Comparison of ENCODE assay signal across 10 cellular contexts in genomic region chr2:21317131-21317530, GRCh38.
A peak's percentile ranks its signal among the peaks of the same experiment; 100 is the strongest.
DNase-seq lines count a peak whose midpoint lies in the region; ATAC-seq, FAIRE-seq and TF ChIP-seq lines count a peak whose summit lies in the region.
"Had no signal": no experiment of that assay in that cellular context is flagged by ENCODE, and none has a peak within 500 bp of the region (broad histone marks: within the 10 kb centered on the region; RNA-seq: fewer than 3 reads in every experiment).

No MANE protein-coding gene starts in this region.

- H3K4me3 ChIP-seq in esophagus squamous epithelium, result no peak overlapping the region

- ATAC-seq in HG03442 (IDR thresholded peaks at IDR 0.05; ENCODE audit: unreplicated experiment), result peak; percentile 80
- no peak for ATAC-seq in stimulated activated memory B cell treated with anti-CD40 and anti-IgM and Interleukin-4, amounts not matched to agents 10 μg/mL and 1 μg/mL and 100 μg/mL, for 72 hours
- ATAC-seq: activated naive CD4-positive, alpha-beta T cell treated with anti-CD3 and anti-CD28 coated beads, Interleukin-2, amount 50 U/mL, for 72 hours had no signal

- peak; percentile 18 for FAIRE-seq in GM19239 (lab: Jason Lieb, UNC)

- H3K9me3 Mint-ChIP-seq in neural crest cell, result no peaks in the 10 kb centered on the region
- H3K9me3 Mint-ChIP-seq in stimulated activated memory B cell treated with anti-CD40 and anti-IgM and Interleukin-4, amounts not matched to agents 10 μg/mL and 1 μg/mL and 100 μg/mL, for 72 hours, result no peaks in the 10 kb centered on the region

- no peak overlapping the region for H3K4me3 Mint-ChIP-seq in neural crest cell
- H3K4me3 Mint-ChIP-seq in stimulated activated memory B cell treated with anti-CD40 and anti-IgM and Interleukin-4, amounts not matched to agents 10 μg/mL and 1 μg/mL and 100 μg/mL, for 72 hours, result no peak overlapping the region
- H3K4me3 Mint-ChIP-seq: CD4-positive, CD25-positive, alpha-beta regulatory T cell had no signal

- peaks cover 3% of the 10 kb centered on the region for H3K27me3 Mint-ChIP-seq in neural crest cell (ENCODE audit: low read depth)
- H3K27me3 Mint-ChIP-seq in stimulated activated memory B cell treated with anti-CD40 and anti-IgM and Interleukin-4, amounts not matched to agents 10 μg/mL and 1 μg/mL and 100 μg/mL, for 72 hours, result no peaks in the 10 kb centered on the region
- H3K27me3 Mint-ChIP-seq: CD4-positive, CD25-positive, alpha-beta regulatory T cell had no signal

- WGBS in esophagus squamous epithelium, 2 donors, result 17 to 29% methylated on average over 10 of the region's 10 CpGs

- H3K4me1 ChIP-seq in esophagus squamous epithelium, result no peaks in the 10 kb centered on the region

- no peaks in the 10 kb centered on the region for H3K9me3 ChIP-seq in esophagus squamous epithelium

- peaks cover 8% of the 10 kb centered on the region for H3K4me1 Mint-ChIP-seq in neural crest cell
- H3K4me1 Mint-ChIP-seq in stimulated activated memory B cell treated with anti-CD40 and anti-IgM and Interleukin-4, amounts not matched to agents 10 μg/mL and 1 μg/mL and 100 μg/mL, for 72 hours, result peaks cover 6% of the 10 kb centered on the region
- H3K4me1 Mint-ChIP-seq: CD4-positive, CD25-positive, alpha-beta regulatory T cell had no signal

- no peaks in the 10 kb centered on the region for H3K27me3 ChIP-seq in esophagus squamous epithelium

- no peak for TF ChIP-seq POLR2A in esophagus squamous epithelium (IDR thresholded peaks at IDR 0.05)

- no peak overlapping the region for H3K27ac ChIP-seq in esophagus squamous epithelium

- H3K36me3 ChIP-seq in esophagus squamous epithelium, result no peaks in the 10 kb centered on the region

- intact Hi-C loops in esophagus squamous epithelium (cut with DNase I), result loop anchor here (10.0 kb wide), 1 partner anchor 272 kb away; the partner anchor contains the start of gene APOB

- H3K36me3 Mint-ChIP-seq in neural crest cell (ENCODE audit: low read depth), result no peaks in the 10 kb centered on the region
- H3K36me3 Mint-ChIP-seq in stimulated activated memory B cell treated with anti-CD40 and anti-IgM and Interleukin-4, amounts not matched to agents 10 μg/mL and 1 μg/mL and 100 μg/mL, for 72 hours, result no peaks in the 10 kb centered on the region
- H3K36me3 Mint-ChIP-seq: activated naive CD4-positive, alpha-beta T cell treated with anti-CD3 and anti-CD28 coated beads, Interleukin-2, amount 50 U/mL, for 72 hours; CD4-positive, CD25-positive, alpha-beta regulatory T cell had no signal

- DNase-seq in NCI-H2081 (lab: John Stamatoyannopoulos, UW) (peak; percentile 17 to 59), NCI-H2081 treated with DMSO at 0.1 percent for 48 hours (lab: John Stamatoyannopoulos, UW) (no peak), GM19239 (ENCODE audit: insufficient read length, low spot score) (peak; percentile 22), SHP77 treated with DMSO at 0.1 percent for 48 hours (lab: John Stamatoyannopoulos, UW) (peak; percentile 35), esophagus squamous epithelium (lab: John Stamatoyannopoulos, UW) (no peak), neural crest cell (ENCODE audit: low read depth, low spot score) (peak; percentile 57)

- H3K27ac Mint-ChIP-seq in neural crest cell (ENCODE audit: unreplicated experiment), result no peak overlapping the region
- H3K27ac Mint-ChIP-seq in stimulated activated memory B cell treated with anti-CD40 and anti-IgM and Interleukin-4, amounts not matched to agents 10 μg/mL and 1 μg/mL and 100 μg/mL, for 72 hours, result no peak overlapping the region
- H3K27ac Mint-ChIP-seq: activated naive CD4-positive, alpha-beta T cell treated with anti-CD3 and anti-CD28 coated beads, Interleukin-2, amount 50 U/mL, for 72 hours; CD4-positive, CD25-positive, alpha-beta regulatory T cell had no signal

- peak; percentile 36 to 62 (median 44) for TF ChIP-seq CTCF in esophagus squamous epithelium (IDR thresholded peaks at IDR 0.05)
- peak; percentile 81 for TF ChIP-seq CTCF in neural crest cell (conservative IDR thresholded peaks at IDR 0.05)

Comparison
In these comparisons a context has a peak if more than half of its experiments do, and no peak if none do; other contexts are left out.
1. DNase-seq: peak in NCI-H2081 (2 of 2), GM19239 (single experiment), SHP77 treated with DMSO at 0.1 percent for 48 hours (single experiment) and neural crest cell (single experiment); none in NCI-H2081 treated with DMSO at 0.1 percent for 48 hours (single experiment) and esophagus squamous epithelium (single experiment).